In genomic region chr21:20329636-20330035, GRCh38 we compare ENCODE assay signal across 17 cellular contexts.
"Had no signal": no experiment of that assay in that cellular context is flagged by ENCODE, and none has a peak within 500 bp of the region (broad histone marks: within the 10 kb centered on the region; RNA-seq: fewer than 3 reads in every experiment).

No MANE protein-coding gene starts in this region.

- DNase-seq: activated B cell treated with CpG ODN at 0.5 μM for 24 hours; activated CD4-positive, alpha-beta T cell treated with anti-CD3 and anti-CD28 coated beads, Interleukin-2, amount 10 ng/mL, durations not matched to agents 7 days and 5 days; activated CD8-positive, alpha-beta memory T cell treated with anti-CD3 and anti-CD28 coated beads for 24 hours; activated naive CD4-positive, alpha-beta T cell treated with anti-CD3 and anti-CD28 coated beads for 36 hours; caudate nucleus; colonic mucosa; effector CD4-positive, alpha-beta T cell; foreskin melanocyte; head of caudate nucleus; left colon; naive B cell; retina; stimulated activated CD4-positive, alpha-beta T cell treated with anti-CD3 and anti-CD28 coated beads, Interleukin-4, amount 100 ng/mL, for 4 hours; stomach had no signal

- H3K4me1 ChIP-seq: colonic mucosa, stomach had no signal

- H3K9me3 ChIP-seq: colonic mucosa, stomach, thoracic aorta had no signal

- H3K27me3 ChIP-seq: colonic mucosa, stomach had no signal

- H3K27ac ChIP-seq: colonic mucosa, skin epidermis, stomach, thoracic aorta had no signal

- H3K36me3 ChIP-seq: colonic mucosa, stomach, thoracic aorta had no signal

- H3K4me3 ChIP-seq: colonic mucosa, skin epidermis, stomach, thoracic aorta had no signal

- ATAC-seq: left colon had no signal

- FAIRE-seq: endothelial cell of umbilical vein had no signal
